ENCODE assay signal across 10 cellular contexts in genomic region chr19:16293133-16294085, GRCh38. TPM values are rescaled to one million over a fixed set of nuclear protein-coding genes. Genes with fewer than 3 reads are reported as not detected.
DNase-seq lines count a peak whose midpoint lies in the region; ATAC-seq and TF ChIP-seq lines count a peak whose summit lies in the region.
"Had no signal": no experiment of that assay in that cellular context is flagged by ENCODE, and none has a peak within 500 bp of the region (broad histone marks: within the 10 kb centered on the region; RNA-seq: fewer than 3 reads in every experiment).

No MANE protein-coding gene starts in this region.

- peak overlapping the region; percentile 18 for H3K4me3 ChIP-seq in fibroblast of mammary gland (ENCODE audit: control insufficient read depth, low read depth, low read length)
- H3K4me3 ChIP-seq in prostate gland: no peak overlapping the region
- H3K4me3 ChIP-seq: GM12878 had no signal

- TF ChIP-seq CTCF in RWPE1 (conservative IDR thresholded peaks at IDR 0.05; ENCODE audit: low read depth) (no peak), fibroblast of mammary gland (conservative IDR thresholded peaks at IDR 0.05; ENCODE audit: control insufficient read depth, insufficient read depth, low read depth, low read length) (no peak), prostate gland (IDR thresholded peaks at IDR 0.05) (no peak)

- no peak for ATAC-seq in HG03280 (IDR thresholded peaks at IDR 0.05; ENCODE audit: unreplicated experiment)
- no peak for ATAC-seq in HG03135 (IDR thresholded peaks at IDR 0.05; ENCODE audit: unreplicated experiment)
- ATAC-seq: GM12878 had no signal

- CTCF ChIA-PET in RWPE1 (lab: Yijun Ruan, JAX): interaction anchor here (0.6 to 0.7 kb wide), 4 partner anchors 32 to 284 kb away, joined by 3 to 4 read pairs (median 4); no protein-coding TSS in a partner anchor

- no peak for TF ChIP-seq POLR2A in prostate gland (IDR thresholded peaks at IDR 0.05)

- no peaks in the 10 kb centered on the region for H3K4me1 ChIP-seq in prostate gland (replicated peaks)

- no peaks in the 10 kb centered on the region for H3K9me3 ChIP-seq in prostate gland

- 10% methylated on average over 27 of the region's 27 CpGs for WGBS in prostate gland

- DNase-seq in EH (ENCODE audit: low read depth): peak; percentile 95
- DNase-seq in RWPE1 (ENCODE audit: low spot score): peak; percentile 35
- DNase-seq in fibroblast of mammary gland (ENCODE audit: low read depth): peak; percentile 96
- peak; percentile 11 for DNase-seq in prostate gland (ENCODE audit: low spot score)
- no peak for DNase-seq in NCI-H446 treated with DMSO at 0.1 percent for 48 hours (lab: John Stamatoyannopoulos, UW)
- no peak for DNase-seq in NCI-H510A (lab: John Stamatoyannopoulos, UW)
- DNase-seq: retina had no signal

- H3K36me3 ChIP-seq in prostate gland: no peaks in the 10 kb centered on the region

- intact Hi-C loops in prostate gland (cut with DNase I): no loop called here

- H3K27me3 ChIP-seq in prostate gland (replicated peaks; ENCODE audit: insufficient read depth): no peaks in the 10 kb centered on the region

- peak overlapping the region; percentile 78 for H3K27ac ChIP-seq in RWPE1
- H3K27ac ChIP-seq in prostate gland: peak overlapping the region; percentile 64 to 72

- POLR2A ChIA-PET in RWPE1 (lab: Yijun Ruan, JAX; ENCODE audit: low non-redundant PET): no interaction called here

RNA-seq across cellular contexts. Expression of gene KLF2, which starts 31.2 kb away (rescaled TPM):
- total RNA-seq in prostate gland: 10 to 100 TPM; 19.8 to 24.4 TPM

Comparison
In these comparisons a context has a peak if more than half of its experiments do, and no peak if none do; other contexts are left out.
1. DNase-seq: peak in EH (single experiment), RWPE1 (single experiment), fibroblast of mammary gland (single experiment) and prostate gland (single experiment); none in NCI-H446 treated with DMSO at 0.1 percent for 48 hours (single experiment) and NCI-H510A (single experiment).